Comparison of ENCODE assay signal across 15 cellular contexts in the genomic region with DNA sequence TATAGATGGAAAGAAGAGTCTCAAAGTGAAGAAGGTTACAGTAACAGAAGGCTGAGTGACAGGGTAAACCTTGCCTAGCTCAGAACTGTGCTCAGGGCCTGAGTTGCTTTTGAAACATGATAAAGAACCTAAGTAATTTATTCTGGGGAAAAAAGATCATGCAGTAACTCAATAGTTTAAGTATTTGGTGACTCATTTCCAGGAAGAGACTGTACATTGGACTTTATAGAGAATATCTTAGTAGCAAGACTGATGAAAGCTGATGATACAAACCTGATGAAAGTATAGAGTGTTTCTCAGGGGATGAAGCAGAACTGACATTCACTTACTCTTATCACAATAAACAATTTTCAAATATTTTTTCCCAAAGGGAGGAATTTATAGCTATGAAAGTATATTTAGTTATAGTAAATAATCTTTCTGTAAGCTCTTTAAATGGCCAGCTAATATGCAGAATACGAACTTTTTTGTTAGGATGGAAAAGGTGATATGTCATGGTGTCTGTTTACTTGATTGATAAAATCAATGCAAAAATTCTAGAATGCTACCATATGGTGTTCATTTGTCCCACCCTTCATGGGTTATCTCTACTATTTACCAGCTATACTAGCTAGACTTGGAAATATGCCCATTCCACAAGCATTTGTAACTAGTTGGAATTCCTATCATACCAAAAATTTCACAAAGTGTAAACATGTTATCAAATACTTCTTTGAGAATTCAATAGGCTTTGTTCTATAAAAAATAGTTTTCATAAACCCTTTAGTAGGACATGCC.
DNase-seq lines count a peak whose midpoint lies in the region; ATAC-seq and TF ChIP-seq lines count a peak whose summit lies in the region.
"Had no signal": no experiment of that assay in that cellular context is flagged by ENCODE, and none has a peak within 500 bp of the region (broad histone marks: within the 10 kb centered on the region; RNA-seq: fewer than 3 reads in every experiment).

No MANE protein-coding gene starts in this region.

- peaks cover 16% of the 10 kb centered on the region for H3K4me1 ChIP-seq in cardiac muscle cell (ENCODE audit: low read depth)
- no peaks in the 10 kb centered on the region for H3K4me1 ChIP-seq in left ventricle myocardium inferior
- H3K4me1 ChIP-seq in SK-N-SH (ENCODE audit: control insufficient read depth in 1 of 2, insufficient read depth in 2 of 2, low read depth in 1 of 2, low read length in 1 of 2): peaks cover 0 to 17% of the 10 kb centered on the region in 2 experiments; a peak in 2 of 4 replicates
- no peaks in the 10 kb centered on the region for H3K4me1 ChIP-seq in spleen
- H3K4me1 ChIP-seq: ascending aorta, esophagus squamous epithelium, psoas muscle, transverse colon had no signal

- H2AFZ ChIP-seq in SK-N-SH (ENCODE audit: low read depth): peak overlapping the region; percentile 49; the same call in 1 of the 2 replicates

- no peak for TF ChIP-seq POLR2A in spleen (IDR thresholded peaks at IDR 0.05)

- no peaks in the 10 kb centered on the region for H3K36me3 Mint-ChIP-seq in activated T-cell treated with anti-CD3 and anti-CD28 coated beads, Interleukin-2, amount 50 U/mL, for 24 hours (ENCODE audit: low read depth)

- no peaks in the 10 kb centered on the region for H3K27me3 ChIP-seq in cardiac muscle cell
- no peaks in the 10 kb centered on the region for H3K27me3 ChIP-seq in left ventricle myocardium inferior (ENCODE audit: low read depth)
- H3K27me3 ChIP-seq in SK-N-SH (ENCODE audit: insufficient read depth): no peaks in the 10 kb centered on the region
- H3K27me3 ChIP-seq in spleen (replicated peaks in 1 of 7): no peaks in the 10 kb centered on the region
- H3K27me3 ChIP-seq: ascending aorta, esophagus squamous epithelium, transverse colon had no signal

- intact Hi-C loops in left ventricle myocardium inferior (cut with micrococcal nuclease): no loop called here
- intact Hi-C loops in spleen (cut with DNase I; ENCODE audit: low total_unique reads): no loop called here

- no peaks in the 10 kb centered on the region for H3K9me3 ChIP-seq in cardiac muscle cell (ENCODE audit: low read depth)
- H3K9me3 ChIP-seq in left ventricle myocardium inferior (replicated peaks): no peaks in the 10 kb centered on the region
- H3K9me3 ChIP-seq in SK-N-SH: no peaks in the 10 kb centered on the region
- H3K9me3 ChIP-seq in spleen: no peaks in the 10 kb centered on the region
- H3K9me3 ChIP-seq: ascending aorta, esophagus squamous epithelium, psoas muscle, transverse colon had no signal

- no peak overlapping the region for H3K27ac Mint-ChIP-seq in activated T-cell treated with anti-CD3 and anti-CD28 coated beads, Interleukin-2, amount 50 U/mL, for 24 hours
- no peak overlapping the region for H3K27ac Mint-ChIP-seq in stimulated activated naive CD8-positive, alpha-beta T cell treated with anti-CD3 and anti-CD28 coated beads, Interleukin-15, amount 100 ng/mL, for 72 hours

- peaks cover 22% of the 10 kb centered on the region for H3F3A ChIP-seq in SK-N-SH (replicated peaks; ENCODE audit: insufficient read depth)

- no peaks in the 10 kb centered on the region for H3K36me3 ChIP-seq in cardiac muscle cell
- H3K36me3 ChIP-seq in left ventricle myocardium inferior: no peaks in the 10 kb centered on the region
- H3K36me3 ChIP-seq in SK-N-SH (replicated peaks in 1 of 2; ENCODE audit: control insufficient read depth in 1 of 2, insufficient read depth in 2 of 2, low read length in 1 of 2): no peaks in the 10 kb centered on the region
- no peaks in the 10 kb centered on the region for H3K36me3 ChIP-seq in spleen
- H3K36me3 ChIP-seq: ascending aorta, esophagus squamous epithelium, transverse colon had no signal

- TF ChIP-seq EP300 in SK-N-SH (IDR thresholded peaks at IDR 0.05; ENCODE audit: borderline replicate concordance in 1 of 2, low read depth in 1 of 2, low read length in 1 of 2): peak in 1 of 2 experiments; percentile 22; a peak in 1 of 4 replicates

- no peak overlapping the region for H3K4me3 Mint-ChIP-seq in activated T-cell treated with anti-CD3 and anti-CD28 coated beads, Interleukin-2, amount 50 U/mL, for 24 hours
- H3K4me3 Mint-ChIP-seq in stimulated activated naive CD8-positive, alpha-beta T cell treated with anti-CD3 and anti-CD28 coated beads, Interleukin-15, amount 100 ng/mL, for 72 hours: no peak overlapping the region

- no peak overlapping the region for H3K4me3 ChIP-seq in cardiac muscle cell
- no peak overlapping the region for H3K4me3 ChIP-seq in left ventricle myocardium inferior
- H3K4me3 ChIP-seq in SK-N-SH (ENCODE audit: low read depth in 2 of 2, low read length in 1 of 2): no peak overlapping the region
- H3K4me3 ChIP-seq in fibroblast of the aortic adventitia (ENCODE audit: low read depth, low read length): no peak overlapping the region
- no peak overlapping the region for H3K4me3 ChIP-seq in spleen
- H3K4me3 ChIP-seq: ascending aorta, esophagus squamous epithelium, psoas muscle, transverse colon had no signal

- H3K27me3 Mint-ChIP-seq in activated T-cell treated with anti-CD3 and anti-CD28 coated beads, Interleukin-2, amount 50 U/mL, for 24 hours: no peaks in the 10 kb centered on the region
- H3K27me3 Mint-ChIP-seq in stimulated activated naive CD8-positive, alpha-beta T cell treated with anti-CD3 and anti-CD28 coated beads, Interleukin-15, amount 100 ng/mL, for 72 hours: no peaks in the 10 kb centered on the region

- no peaks in the 10 kb centered on the region for H3K4me1 Mint-ChIP-seq in activated T-cell treated with anti-CD3 and anti-CD28 coated beads, Interleukin-2, amount 50 U/mL, for 24 hours (ENCODE audit: low read depth)
- H3K4me1 Mint-ChIP-seq in stimulated activated naive CD8-positive, alpha-beta T cell treated with anti-CD3 and anti-CD28 coated beads, Interleukin-15, amount 100 ng/mL, for 72 hours: no peaks in the 10 kb centered on the region

- ATAC-seq in stimulated activated naive CD8-positive, alpha-beta T cell treated with anti-CD3 and anti-CD28 coated beads, Interleukin-15, amount 100 ng/mL, for 72 hours: no peak
- ATAC-seq: left lobe of liver, psoas muscle had no signal

- no peaks in the 10 kb centered on the region for H3K79me2 ChIP-seq in SK-N-SH (ENCODE audit: insufficient read depth)

- peak overlapping the region; percentile 34; the same call in 1 of the 2 replicates for H3K4me2 ChIP-seq in SK-N-SH

- H3K9me2 ChIP-seq in SK-N-SH: no peaks in the 10 kb centered on the region

- no peaks in the 10 kb centered on the region for H4K20me1 ChIP-seq in SK-N-SH (ENCODE audit: insufficient read depth)

- WGBS in SK-N-SH (ENCODE audit: low lambda C conversion rate): 3% methylated on average over 1 of the region's 1 CpG
- WGBS in spleen, 5 donors: 67 to 94% (median 84%) methylated on average over 1 of the region's 1 CpG

- POLR2A ChIA-PET in SK-N-SH (lab: Yijun Ruan, JAX): no interaction called here

- no peak for TF ChIP-seq CTCF in cardiac muscle cell (IDR thresholded peaks at IDR 0.05; ENCODE audit: low read depth, low read length)
- TF ChIP-seq CTCF in left ventricle myocardium inferior (IDR thresholded peaks at IDR 0.05; ENCODE audit: borderline replicate concordance): no peak
- no peak for TF ChIP-seq CTCF in SK-N-SH (IDR thresholded peaks at IDR 0.05)
- TF ChIP-seq CTCF in fibroblast of the aortic adventitia (IDR thresholded peaks at IDR 0.05; ENCODE audit: insufficient read depth, low read length): no peak
- TF ChIP-seq CTCF in spleen (IDR thresholded peaks at IDR 0.05 in 8 of 11, conservative IDR thresholded peaks at IDR 0.05 in 3 of 11): no peak

- no peak for TF ChIP-seq RAD21 in SK-N-SH (IDR thresholded peaks at IDR 0.05; ENCODE audit: low read length)

- H3K9me3 Mint-ChIP-seq in activated T-cell treated with anti-CD3 and anti-CD28 coated beads, Interleukin-2, amount 50 U/mL, for 24 hours: peaks cover 5% of the 10 kb centered on the region
- H3K9me3 Mint-ChIP-seq in stimulated activated naive CD8-positive, alpha-beta T cell treated with anti-CD3 and anti-CD28 coated beads, Interleukin-15, amount 100 ng/mL, for 72 hours: no peaks in the 10 kb centered on the region

- no peak overlapping the region for H3K27ac ChIP-seq in cardiac muscle cell
- no peak overlapping the region for H3K27ac ChIP-seq in left ventricle myocardium inferior (replicated peaks)
- H3K27ac ChIP-seq in SK-N-SH (ENCODE audit: low read depth in 2 of 2, low read length in 1 of 2): peak overlapping the region; percentile 35 to 43; a peak in 3 of 4 replicates
- no peak overlapping the region for H3K27ac ChIP-seq in spleen
- H3K27ac ChIP-seq: ascending aorta, esophagus squamous epithelium, psoas muscle, transverse colon had no signal

- no peak overlapping the region for H3K9ac ChIP-seq in SK-N-SH

- CTCF ChIA-PET in SK-N-SH (lab: Yijun Ruan, JAX): interaction anchor here (0.6 to 1.6 kb wide), 2 partner anchors 9 to 1435 kb away, joined by 3 read pairs; no protein-coding TSS in a partner anchor

- DNase-seq in cardiac muscle cell (ENCODE audit: low read depth in 1 of 2, low spot score in 1 of 2): peak; percentile 9 to 80
- no peak for DNase-seq in left ventricle myocardium inferior
- no peak for DNase-seq in SK-N-SH
- peak; percentile 70 for DNase-seq in fibroblast of the aortic adventitia (ENCODE audit: low read depth)
- DNase-seq in activated T-cell treated with anti-CD3 and anti-CD28 coated beads, Interleukin-2, amount 50 U/mL, for 24 hours: no peak
- DNase-seq in spleen: no peak
- no peak for DNase-seq in stimulated activated naive CD8-positive, alpha-beta T cell treated with anti-CD3 and anti-CD28 coated beads, Interleukin-15, amount 100 ng/mL, for 72 hours
- no peak for DNase-seq in activated naive CD4-positive, alpha-beta T cell treated with anti-CD3 and anti-CD28 coated beads, Interleukin-2, amount 50 U/mL, for 16 hours
- DNase-seq: esophagus squamous epithelium, MV-4-11, psoas muscle, T-helper 1 cell, transverse colon had no signal

TF ChIP-seq in SK-N-SH, 30 proteins besides CTCF, POLR2A, EP300 and RAD21 (continues in another document):
- TF ChIP-seq JUND (IDR thresholded peaks at IDR 0.05) (peak; percentile 62), FOXM1 (IDR thresholded peaks at IDR 0.05; ENCODE audit: low read depth) (no peak), RXRA (IDR thresholded peaks at IDR 0.05; ENCODE audit: borderline replicate concordance, low read depth) (peak; percentile 20; the same call in 1 of the 2 replicates), NFIC (IDR thresholded peaks at IDR 0.05; ENCODE audit: borderline replicate concordance) (peak; percentile 43), FOSL2 (IDR thresholded peaks at IDR 0.05; ENCODE audit: borderline replicate concordance, low read depth) (peak; percentile 66; the same call in 1 of the 2 replicates), RCOR1 (IDR thresholded peaks at IDR 0.05; ENCODE audit: low read length) (no peak)
- TF ChIP-seq, protein P1, sequence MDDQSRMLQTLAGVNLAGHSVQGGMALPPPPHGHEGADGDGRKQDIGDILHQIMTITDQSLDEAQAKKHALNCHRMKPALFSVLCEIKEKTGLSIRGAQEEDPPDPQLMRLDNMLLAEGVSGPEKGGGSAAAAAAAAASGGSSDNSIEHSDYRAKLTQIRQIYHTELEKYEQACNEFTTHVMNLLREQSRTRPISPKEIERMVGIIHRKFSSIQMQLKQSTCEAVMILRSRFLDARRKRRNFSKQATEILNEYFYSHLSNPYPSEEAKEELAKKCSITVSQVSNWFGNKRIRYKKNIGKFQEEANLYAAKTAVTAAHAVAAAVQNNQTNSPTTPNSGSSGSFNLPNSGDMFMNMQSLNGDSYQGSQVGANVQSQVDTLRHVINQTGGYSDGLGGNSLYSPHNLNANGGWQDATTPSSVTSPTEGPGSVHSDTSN (IDR thresholded peaks at IDR 0.05): peak; percentile 69

Comparison
In these comparisons a context has a peak if more than half of its experiments do, and no peak if none do; other contexts are left out.
1. DNase-seq: peak in cardiac muscle cell (2 of 2) and fibroblast of the aortic adventitia (single experiment); none in left ventricle myocardium inferior (single experiment), SK-N-SH (single experiment), activated T-cell treated with anti-CD3 and anti-CD28 coated beads, Interleukin-2, amount 50 U/mL, for 24 hours (single experiment), spleen (single experiment), stimulated activated naive CD8-positive, alpha-beta T cell treated with anti-CD3 and anti-CD28 coated beads, Interleukin-15, amount 100 ng/mL, for 72 hours (0 of 2) and activated naive CD4-positive, alpha-beta T cell treated with anti-CD3 and anti-CD28 coated beads, Interleukin-2, amount 50 U/mL, for 16 hours (single experiment).
2. H3K27ac ChIP-seq: peak in SK-N-SH (2 of 2); none in cardiac muscle cell (single experiment), left ventricle myocardium inferior (single experiment) and spleen (0 of 8).